21 cellular contexts compared by ENCODE assay signal in genomic region chr5:82448374-82448773, GRCh38.
"Had no signal": no experiment of that assay in that cellular context is flagged by ENCODE, and none has a peak within 500 bp of the region (broad histone marks: within the 10 kb centered on the region; RNA-seq: fewer than 3 reads in every experiment).

No MANE protein-coding gene starts in this region.

- H3K4me3 ChIP-seq: left lung, pancreas, stomach, testis, tibial artery had no signal

- H3K9me3 Mint-ChIP-seq: effector memory CD8-positive, alpha-beta T cell; stimulated activated effector memory CD8-positive, alpha-beta T cell treated with anti-CD3 and anti-CD28 coated beads, Interleukin-12 subunit alpha, Interleukin-12 subunit beta, amount 100 ng/mL, for 72 hours had no signal

- H3K27ac Mint-ChIP-seq: effector memory CD8-positive, alpha-beta T cell; naive thymus-derived CD4-positive, alpha-beta T cell; progenitor cell of endocrine pancreas; stimulated activated effector memory CD8-positive, alpha-beta T cell treated with anti-CD3 and anti-CD28 coated beads, Interleukin-12 subunit alpha, Interleukin-12 subunit beta, amount 100 ng/mL, for 72 hours; type B pancreatic cell had no signal

- H3K4me3 Mint-ChIP-seq: effector memory CD8-positive, alpha-beta T cell; naive thymus-derived CD4-positive, alpha-beta T cell; stimulated activated effector memory CD8-positive, alpha-beta T cell treated with anti-CD3 and anti-CD28 coated beads, Interleukin-12 subunit alpha, Interleukin-12 subunit beta, amount 100 ng/mL, for 72 hours; type B pancreatic cell had no signal

- H3K36me3 ChIP-seq: left lung, neutrophil, pancreas, stomach, tibial artery had no signal

- DNase-seq: cerebellar nuclear complex; cortex of kidney; effector memory CD8-positive, alpha-beta T cell; kidney; left lung; mesendoderm; midbrain; naive thymus-derived CD4-positive, alpha-beta T cell; pancreas; stimulated activated CD4-positive, alpha-beta T cell treated with anti-CD3 and anti-CD28 coated beads, Interleukin-2, amount 100 ng/mL, for 24 hours; stimulated activated CD4-positive, alpha-beta T cell treated with anti-CD3 and anti-CD28 coated beads, Interleukin-4, amount 100 ng/mL, for 24 hours; stimulated activated naive CD4-positive, alpha-beta T cell treated with Interleukin-2 at 50 U/mL for 16 hours; stomach; substantia nigra; testis; tibial artery had no signal

- H3K27me3 ChIP-seq: left lung, neutrophil, pancreas, stomach, testis, tibial artery had no signal

- H3K27ac ChIP-seq: left lung, neutrophil, pancreas, stomach, testis had no signal

- ATAC-seq: effector memory CD8-positive, alpha-beta T cell; left lung; naive thymus-derived CD4-positive, alpha-beta T cell; sciatic nerve; stimulated activated effector memory CD8-positive, alpha-beta T cell treated with anti-CD3 and anti-CD28 coated beads, Interleukin-12 subunit alpha, Interleukin-12 subunit beta, amount 100 ng/mL, for 72 hours had no signal

- H3K9me3 ChIP-seq: neutrophil, pancreas, testis, tibial artery had no signal

- H3K4me1 ChIP-seq: left lung, pancreas, stomach, testis had no signal

- H3K27me3 Mint-ChIP-seq: effector memory CD8-positive, alpha-beta T cell; progenitor cell of endocrine pancreas had no signal

- H3K4me1 Mint-ChIP-seq: naive thymus-derived CD4-positive, alpha-beta T cell; stimulated activated effector memory CD8-positive, alpha-beta T cell treated with anti-CD3 and anti-CD28 coated beads, Interleukin-12 subunit alpha, Interleukin-12 subunit beta, amount 100 ng/mL, for 72 hours had no signal

- H3K36me3 Mint-ChIP-seq: naive thymus-derived CD4-positive, alpha-beta T cell; stimulated activated effector memory CD8-positive, alpha-beta T cell treated with anti-CD3 and anti-CD28 coated beads, Interleukin-12 subunit alpha, Interleukin-12 subunit beta, amount 100 ng/mL, for 72 hours; type B pancreatic cell had no signal
